Comparison of ENCODE assay signal across 29 cellular contexts in the genomic region with DNA sequence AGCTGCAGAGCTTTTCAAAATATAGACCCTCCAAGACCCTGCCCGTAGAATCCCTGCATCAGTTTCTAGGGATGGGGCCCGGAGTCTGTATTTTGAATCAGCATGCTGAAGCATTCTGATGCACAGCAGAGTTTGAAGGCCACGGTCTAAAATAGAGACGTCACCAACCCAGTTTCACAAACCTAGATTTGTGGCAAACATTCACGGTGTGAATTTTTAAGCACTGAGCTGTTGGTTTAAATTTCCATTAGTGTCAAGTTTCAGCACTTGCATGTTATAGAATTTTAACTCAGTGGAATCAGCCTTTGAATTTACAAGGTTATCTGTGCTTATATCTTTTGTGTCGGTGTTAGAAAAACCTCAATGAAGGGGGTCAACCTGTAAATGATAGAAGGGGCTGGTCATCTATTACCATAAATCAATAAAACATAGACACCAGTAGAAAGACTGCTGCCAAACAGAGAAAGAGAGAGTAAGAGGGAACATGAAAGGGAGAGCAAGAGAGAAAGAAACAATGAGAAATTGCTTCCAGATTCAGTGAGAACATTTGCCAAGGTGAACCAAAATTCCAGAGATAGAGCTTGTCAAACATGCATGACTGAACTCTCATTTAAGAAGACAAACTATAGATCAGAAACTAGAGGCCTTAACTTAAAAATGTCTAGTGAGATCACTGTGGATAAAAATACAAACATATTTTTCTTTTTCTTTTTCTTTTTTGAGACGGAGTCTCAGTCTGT.
"Had no signal": no experiment of that assay in that cellular context is flagged by ENCODE, and none has a peak within 500 bp of the region (broad histone marks: within the 10 kb centered on the region; RNA-seq: fewer than 3 reads in every experiment).

No MANE protein-coding gene starts in this region.

- DNase-seq: activated CD4-positive, alpha-beta memory T cell treated with anti-CD3 and anti-CD28 coated beads, Interleukin-2, amount 10 ng/mL, durations not matched to agents 7 days and 5 days; activated CD4-positive, alpha-beta T cell treated with anti-CD3 and anti-CD28 coated beads for 1 hour; activated CD4-positive, alpha-beta T cell treated with anti-CD3 and anti-CD28 coated beads for 4 hours; activated CD4-positive, alpha-beta T cell treated with anti-CD3 and anti-CD28 coated beads, Interleukin-2, amount 10 ng/mL, durations not matched to agents 7 days and 5 days; activated CD4-positive, alpha-beta T cell treated with anti-CD3 and anti-CD28 coated beads, Interleukin-2, amount 50 U/mL, for 4 hours; activated CD8-positive, alpha-beta memory T cell treated with anti-CD3 and anti-CD28 coated beads, Interleukin-2, amount 50 U/mL, for 48 hours; activated gamma-delta T cell; activated naive CD4-positive, alpha-beta T cell; activated naive CD4-positive, alpha-beta T cell treated with anti-CD3 and anti-CD28 coated beads, Interleukin-2, amount 10 ng/mL, durations not matched to agents 7 days and 5 days; activated naive CD8-positive, alpha-beta T cell treated with anti-CD3 and anti-CD28 coated beads, Interleukin-2, amount 10 ng/mL, durations not matched to agents 7 days and 5 days; activated T-cell treated with anti-CD3 and anti-CD28 coated beads for 4 hours; activated T-cell treated with anti-CD3 and anti-CD28 coated beads, Interleukin-2, amount 50 U/mL, for 24 hours; activated T-cell treated with anti-CD3 and anti-CD28 coated beads, Interleukin-2, amount 50 U/mL, for 72 hours; amniotic stem cell; anterior cingulate cortex; central memory CD4-positive, alpha-beta T cell; cerebellar nuclear complex; colonic mucosa; effector CD8-positive, alpha-beta T cell; esophagus squamous epithelium; foreskin fibroblast; T-helper 2 cell had no signal

- H3K27ac Mint-ChIP-seq: activated CD4-positive, alpha-beta memory T cell treated with anti-CD3 and anti-CD28 coated beads, Interleukin-2, amount 10 ng/mL, durations not matched to agents 7 days and 5 days; activated CD4-positive, alpha-beta T cell treated with anti-CD3 and anti-CD28 coated beads, Interleukin-2, amount 10 ng/mL, durations not matched to agents 7 days and 5 days; activated naive CD4-positive, alpha-beta T cell treated with anti-CD3 and anti-CD28 coated beads, Interleukin-2, amount 10 ng/mL, durations not matched to agents 7 days and 5 days; activated naive CD4-positive, alpha-beta T cell treated with anti-CD3 and anti-CD28 coated beads, Interleukin-2, amount 50 U/mL, for 72 hours; activated naive CD8-positive, alpha-beta T cell treated with anti-CD3 and anti-CD28 coated beads, Interleukin-2, amount 10 ng/mL, durations not matched to agents 7 days and 5 days; activated T-cell treated with anti-CD3 and anti-CD28 coated beads, Interleukin-2, amount 50 U/mL, for 24 hours; activated T-cell treated with anti-CD3 and anti-CD28 coated beads, Interleukin-2, amount 50 U/mL, for 72 hours; WTC11 had no signal

- H3K4me3 Mint-ChIP-seq: activated CD4-positive, alpha-beta memory T cell treated with anti-CD3 and anti-CD28 coated beads, Interleukin-2, amount 10 ng/mL, durations not matched to agents 7 days and 5 days; activated CD4-positive, alpha-beta T cell treated with anti-CD3 and anti-CD28 coated beads, Interleukin-2, amount 10 ng/mL, durations not matched to agents 7 days and 5 days; activated naive CD4-positive, alpha-beta T cell treated with anti-CD3 and anti-CD28 coated beads, Interleukin-2, amount 10 ng/mL, durations not matched to agents 7 days and 5 days; activated naive CD8-positive, alpha-beta T cell treated with anti-CD3 and anti-CD28 coated beads, Interleukin-2, amount 10 ng/mL, durations not matched to agents 7 days and 5 days; activated T-cell treated with anti-CD3 and anti-CD28 coated beads, Interleukin-2, amount 50 U/mL, for 24 hours; activated T-cell treated with anti-CD3 and anti-CD28 coated beads, Interleukin-2, amount 50 U/mL, for 72 hours; brain; WTC11 had no signal

- H3K27me3 Mint-ChIP-seq: activated CD4-positive, alpha-beta memory T cell treated with anti-CD3 and anti-CD28 coated beads, Interleukin-2, amount 10 ng/mL, durations not matched to agents 7 days and 5 days; activated CD4-positive, alpha-beta T cell treated with anti-CD3 and anti-CD28 coated beads, Interleukin-2, amount 10 ng/mL, durations not matched to agents 7 days and 5 days; activated naive CD4-positive, alpha-beta T cell treated with anti-CD3 and anti-CD28 coated beads, Interleukin-2, amount 10 ng/mL, durations not matched to agents 7 days and 5 days; activated T-cell treated with anti-CD3 and anti-CD28 coated beads, Interleukin-2, amount 50 U/mL, for 24 hours; brain had no signal

- H3K27ac ChIP-seq: breast epithelium, cardiac muscle cell, colonic mucosa, epithelial cell of prostate, esophagus squamous epithelium, VCaP had no signal

- H3K27me3 ChIP-seq: breast epithelium, cardiac muscle cell, colonic mucosa, esophagus squamous epithelium had no signal

- H3K36me3 ChIP-seq: breast epithelium, cardiac muscle cell, colonic mucosa, esophagus squamous epithelium had no signal

- H3K36me3 Mint-ChIP-seq: activated naive CD4-positive, alpha-beta T cell treated with anti-CD3 and anti-CD28 coated beads, Interleukin-2, amount 10 ng/mL, durations not matched to agents 7 days and 5 days; activated naive CD8-positive, alpha-beta T cell treated with anti-CD3 and anti-CD28 coated beads, Interleukin-2, amount 10 ng/mL, durations not matched to agents 7 days and 5 days; brain; WTC11 had no signal

- ATAC-seq: activated naive CD4-positive, alpha-beta T cell treated with anti-CD3 and anti-CD28 coated beads, Interleukin-2, amount 50 U/mL, for 72 hours; activated T-cell treated with anti-CD3 and anti-CD28 coated beads, Interleukin-2, amount 50 U/mL, for 72 hours; WTC11 had no signal

- H3K4me1 ChIP-seq: breast epithelium, colonic mucosa, esophagus squamous epithelium had no signal

- H3K9me3 Mint-ChIP-seq: activated CD4-positive, alpha-beta memory T cell treated with anti-CD3 and anti-CD28 coated beads, Interleukin-2, amount 10 ng/mL, durations not matched to agents 7 days and 5 days; activated CD4-positive, alpha-beta T cell treated with anti-CD3 and anti-CD28 coated beads, Interleukin-2, amount 10 ng/mL, durations not matched to agents 7 days and 5 days; activated naive CD4-positive, alpha-beta T cell treated with anti-CD3 and anti-CD28 coated beads, Interleukin-2, amount 10 ng/mL, durations not matched to agents 7 days and 5 days had no signal

- H3K9me3 ChIP-seq: breast epithelium, colonic mucosa, esophagus squamous epithelium had no signal

- H3K4me1 Mint-ChIP-seq: activated CD4-positive, alpha-beta memory T cell treated with anti-CD3 and anti-CD28 coated beads, Interleukin-2, amount 10 ng/mL, durations not matched to agents 7 days and 5 days; activated CD4-positive, alpha-beta T cell treated with anti-CD3 and anti-CD28 coated beads, Interleukin-2, amount 10 ng/mL, durations not matched to agents 7 days and 5 days; activated naive CD4-positive, alpha-beta T cell treated with anti-CD3 and anti-CD28 coated beads, Interleukin-2, amount 10 ng/mL, durations not matched to agents 7 days and 5 days; activated naive CD8-positive, alpha-beta T cell treated with anti-CD3 and anti-CD28 coated beads, Interleukin-2, amount 10 ng/mL, durations not matched to agents 7 days and 5 days had no signal

- H3K4me3 ChIP-seq: breast epithelium, cardiac muscle cell, colonic mucosa, esophagus squamous epithelium had no signal
